Comparison of ENCODE assay signal across 9 cellular contexts in genomic region chr7:127158659-127159058, GRCh38.
DNase-seq lines count a peak whose midpoint lies in the region; ATAC-seq and TF ChIP-seq lines count a peak whose summit lies in the region.
"Had no signal": no experiment of that assay in that cellular context is flagged by ENCODE, and none has a peak within 500 bp of the region (broad histone marks: within the 10 kb centered on the region; RNA-seq: fewer than 3 reads in every experiment).

No MANE protein-coding gene starts in this region.

- H3K36me3 ChIP-seq in mucosa of descending colon (ENCODE audit: low read depth) (no peaks in the 10 kb centered on the region), brain microvascular endothelial cell (replicated peaks) (no peaks in the 10 kb centered on the region), neuronal stem cell (replicated peaks in 1 of 2; ENCODE audit: control insufficient read depth in 2 of 2, insufficient read depth in 2 of 2, low read length in 2 of 2) (no peaks in the 10 kb centered on the region)
- H3K36me3 ChIP-seq: upper lobe of left lung had no signal

- H3K9ac ChIP-seq in neuronal stem cell (ENCODE audit: low read depth, low read length, poor library complexity), result no peak overlapping the region

- H3K4me3 ChIP-seq in LNCaP clone FGC (ENCODE audit: low read depth, low read length), result no peak overlapping the region
- H3K4me3 ChIP-seq in mucosa of descending colon, result no peak overlapping the region
- no peak overlapping the region for H3K4me3 ChIP-seq in brain microvascular endothelial cell (ENCODE audit: low read depth, low read length)
- no peak overlapping the region for H3K4me3 ChIP-seq in neuronal stem cell (ENCODE audit: low read length in 2 of 2)
- H3K4me3 ChIP-seq: upper lobe of left lung had no signal

- intact Hi-C loops in mucosa of descending colon (cut with DNase I, micrococcal nuclease), result no loop called here

- no peak overlapping the region for H2BK120ac ChIP-seq in neuronal stem cell (ENCODE audit: low read depth, low read length)

- H3K27ac ChIP-seq in foreskin keratinocyte (no peak overlapping the region), substantia nigra (ENCODE audit: low read depth, low read length, poor library complexity, severe bottlenecking) (no peak overlapping the region), brain microvascular endothelial cell (no peak overlapping the region), neuronal stem cell (replicated peaks; ENCODE audit: low read length) (no peak overlapping the region)
- H3K27ac ChIP-seq: upper lobe of left lung had no signal

- H4K91ac ChIP-seq in neuronal stem cell (ENCODE audit: low read depth, low read length, poor library complexity), result no peak overlapping the region

- no peaks in the 10 kb centered on the region for H3K79me1 ChIP-seq in neuronal stem cell (ENCODE audit: low read depth, low read length)

- H3K4me2 ChIP-seq in neuronal stem cell (ENCODE audit: insufficient read depth, low read length, poor library complexity, severe bottlenecking), result no peak overlapping the region

- H2BK15ac ChIP-seq in neuronal stem cell (ENCODE audit: low read length), result no peak overlapping the region

- TF ChIP-seq CTCF in LNCaP clone FGC (IDR thresholded peaks at IDR 0.05; ENCODE audit: control insufficient read depth, extremely low read depth, insufficient read depth), result peak; percentile 35
- peak; percentile 15 for TF ChIP-seq CTCF in foreskin keratinocyte (conservative IDR thresholded peaks at IDR 0.05)
- TF ChIP-seq CTCF in mucosa of descending colon (IDR thresholded peaks at IDR 0.05), result no peak
- no peak for TF ChIP-seq CTCF in brain microvascular endothelial cell (IDR thresholded peaks at IDR 0.05; ENCODE audit: low read depth, low read length, missing control alignments)

- ATAC-seq in GM21515 (IDR thresholded peaks at IDR 0.05; ENCODE audit: unreplicated experiment), result peak; percentile 58
- ATAC-seq in foreskin keratinocyte, result no peak
- ATAC-seq in mucosa of descending colon, result no peak

- H3K23ac ChIP-seq in neuronal stem cell (ENCODE audit: low read depth, low read length, poor library complexity), result no peak overlapping the region

- H3K9me3 ChIP-seq in mucosa of descending colon, result no peaks in the 10 kb centered on the region
- H3K9me3 ChIP-seq in neuronal stem cell (replicated peaks in 1 of 2; ENCODE audit: control insufficient read depth in 2 of 2, insufficient read depth in 1 of 2, low read depth in 1 of 2, low read length in 2 of 2), result no peaks in the 10 kb centered on the region
- H3K9me3 ChIP-seq: upper lobe of left lung had no signal

- H3K4ac ChIP-seq in neuronal stem cell (ENCODE audit: low read length), result no peak overlapping the region

- no peak overlapping the region for H3K18ac ChIP-seq in neuronal stem cell (ENCODE audit: low read length)

- H4K8ac ChIP-seq in neuronal stem cell (ENCODE audit: low read depth, low read length), result no peak overlapping the region

- no peak overlapping the region for H2AK5ac ChIP-seq in neuronal stem cell (ENCODE audit: low read depth, low read length)

- no CpG with 5 or more reads among the region's 3 CpGs for WGBS in neuronal stem cell (ENCODE audit: extremely low coverage in 2 of 2, insufficient read length in 2 of 2, insufficient replicate concordance in 1 of 2), 2 donors

- DNase-seq in ELR (ENCODE audit: low read depth) (peak; percentile 6), LNCaP clone FGC (ENCODE audit: low read depth) (no peak), foreskin keratinocyte (no peak), mucosa of descending colon (no peak), substantia nigra (lab: John Stamatoyannopoulos, UW) (no peak), brain microvascular endothelial cell (no peak), neuronal stem cell (ENCODE audit: low spot score) (no peak)
- DNase-seq: upper lobe of left lung had no signal

- in situ Hi-C loops in brain microvascular endothelial cell (cut with HindIII; ENCODE audit: low pct_ligation_motif_present, low sequenced_read_pairs), result no loop called here

- no peak overlapping the region for H3K14ac ChIP-seq in neuronal stem cell (ENCODE audit: low read length)

- H2BK12ac ChIP-seq in neuronal stem cell (ENCODE audit: low read length), result no peak overlapping the region

- H2BK5ac ChIP-seq in neuronal stem cell (ENCODE audit: low read length), result no peak overlapping the region

- H2AFZ ChIP-seq in neuronal stem cell (ENCODE audit: low read length), result no peak overlapping the region

- no peaks in the 10 kb centered on the region for H3K27me3 ChIP-seq in foreskin keratinocyte
- H3K27me3 ChIP-seq in brain microvascular endothelial cell (replicated peaks), result no peaks in the 10 kb centered on the region
- H3K27me3 ChIP-seq in neuronal stem cell (ENCODE audit: control insufficient read depth in 3 of 3, insufficient read depth in 3 of 3, low read depth in 1 of 3, low read length in 3 of 3), result no peaks in the 10 kb centered on the region
- H3K27me3 ChIP-seq: upper lobe of left lung had no signal

- H3K4me1 ChIP-seq in foreskin keratinocyte (no peaks in the 10 kb centered on the region), mucosa of descending colon (ENCODE audit: low read depth) (no peaks in the 10 kb centered on the region), neuronal stem cell (ENCODE audit: control insufficient read depth in 2 of 2, insufficient read depth in 1 of 2, low read depth in 1 of 2, low read length in 2 of 2) (no peaks in the 10 kb centered on the region)
- H3K4me1 ChIP-seq: upper lobe of left lung had no signal

Comparison
In these comparisons a context has a peak if more than half of its experiments do, and no peak if none do; other contexts are left out.
1. CTCF ChIP-seq: peak in LNCaP clone FGC (single experiment) and foreskin keratinocyte (single experiment); none in mucosa of descending colon (single experiment) and brain microvascular endothelial cell (single experiment).